Comparison of ENCODE assay signal across 8 cellular contexts in the genomic region with DNA sequence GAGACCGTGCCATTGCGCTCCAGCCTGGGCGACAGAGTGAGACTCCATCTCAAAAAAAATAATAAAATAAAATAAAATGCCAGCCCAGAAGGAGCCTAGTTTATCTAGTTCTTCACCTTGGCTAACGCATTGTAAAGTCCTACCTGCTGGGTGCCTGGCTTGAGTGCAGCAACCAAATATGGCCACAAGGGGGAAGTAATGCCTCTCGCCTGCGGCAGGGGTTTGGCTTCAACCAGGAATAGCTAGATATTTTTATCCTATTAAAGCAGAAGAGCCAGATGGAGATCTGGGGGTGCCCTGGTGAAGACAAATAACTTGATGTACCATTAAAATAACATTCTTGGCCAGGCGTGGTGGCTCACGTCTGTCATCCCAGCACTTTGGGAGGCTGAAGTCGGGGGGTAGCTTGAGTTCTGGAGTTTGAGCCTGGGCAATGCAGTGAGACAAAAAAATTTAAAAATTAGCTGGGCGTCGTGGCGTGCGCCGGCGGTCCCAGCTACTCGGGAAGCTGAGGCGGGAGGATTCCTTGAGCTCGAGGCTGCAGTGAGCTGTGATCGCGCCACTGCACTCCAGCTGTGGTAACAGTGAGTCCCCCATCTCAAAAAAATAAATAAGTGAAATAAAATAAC. TPM values are rescaled to one million over a fixed set of nuclear protein-coding genes. Genes with fewer than 3 reads are reported as not detected.
A peak's percentile ranks its signal among the peaks of the same experiment; 100 is the strongest.
DNase-seq lines count a peak whose midpoint lies in the region; ATAC-seq, FAIRE-seq and TF ChIP-seq lines count a peak whose summit lies in the region.

No MANE protein-coding gene starts in this region.

- no peak overlapping the region for H2BK12ac ChIP-seq in H1 (ENCODE audit: low read depth, low read length)

- no peak overlapping the region for H3K27ac Mint-ChIP-seq in CD4-positive, alpha-beta T cell

- H3K23ac ChIP-seq in H1 (ENCODE audit: insufficient read length), result no peak overlapping the region
- no peak overlapping the region for H3K23ac ChIP-seq in mesendoderm (ENCODE audit: low read length)

- H4K5ac ChIP-seq in H1 (ENCODE audit: insufficient read length, low read depth, low read length), result no peak overlapping the region
- H4K5ac ChIP-seq in mesendoderm (ENCODE audit: low read length), result no peak overlapping the region

- WGBS in H1 (ENCODE audit: extremely low coverage in 1 of 2, insufficient coverage in 1 of 2, insufficient read length in 1 of 2, insufficient replicate concordance in 2 of 2, low coverage in 1 of 2, low lambda C conversion rate in 2 of 2, missing lambda C conversion rate in 1 of 2), 2 experiments, result 48% methylated on average over 20 of the region's 20 CpGs; no CpG with 5 or more reads in 1 of the 2 experiments
- no CpG with 5 or more reads among the region's 20 CpGs for WGBS in mesendoderm (ENCODE audit: extremely low coverage, insufficient coverage, low lambda C conversion rate)

- no peaks in the 10 kb centered on the region for H3K79me1 ChIP-seq in H1 (ENCODE audit: low read depth, low read length)
- no peaks in the 10 kb centered on the region for H3K79me1 ChIP-seq in mesendoderm (ENCODE audit: low read length)

- no peak overlapping the region for H3K4me3 ChIP-seq in H1 (ENCODE audit: extremely low read depth in 1 of 4, insufficient read depth in 2 of 4, low read depth in 3 of 4, low read length in 4 of 4)
- no peak overlapping the region for H3K4me3 ChIP-seq in mesendoderm (ENCODE audit: low read length)

- no peak overlapping the region for H3K4me2 ChIP-seq in H1 (ENCODE audit: insufficient read depth in 1 of 2, low read depth in 2 of 2, low read length in 2 of 2)
- no peak overlapping the region for H3K4me2 ChIP-seq in mesendoderm (ENCODE audit: low read length)

- no peak overlapping the region for H2AK5ac ChIP-seq in H1 (ENCODE audit: low read depth, low read length)
- no peak overlapping the region for H2AK5ac ChIP-seq in mesendoderm (ENCODE audit: low read length)

- H2BK120ac ChIP-seq in H1 (replicated peaks; ENCODE audit: low read depth, low read length), result no peak overlapping the region
- H2BK120ac ChIP-seq in mesendoderm (ENCODE audit: low read depth, low read length), result no peak overlapping the region

- H3K27me3 Mint-ChIP-seq in CD4-positive, alpha-beta T cell, result peaks cover 23% of the 10 kb centered on the region

- peak; percentile 89 for TF ChIP-seq CTCF in CD4-positive, alpha-beta T cell (IDR thresholded peaks at IDR 0.05)
- TF ChIP-seq CTCF in H1 (IDR thresholded peaks at IDR 0.05; ENCODE audit: control extremely low read depth in 1 of 3, insufficient read depth in 1 of 3, low read depth in 1 of 3, low read length in 3 of 3), result peak; percentile 89 to 96 (median 93)

- intact Hi-C loops in CD4-positive, alpha-beta T cell (cut with DNase I, micrococcal nuclease), result loop anchor here (1.0 to 5.0 kb wide), 2 partner anchors 35 to 306 kb away; no protein-coding TSS in a partner anchor

- H3K27me3 ChIP-seq in CD4-positive, alpha-beta T cell (ENCODE audit: control insufficient read depth, insufficient read depth, low read length), result peaks cover 14% of the 10 kb centered on the region
- H3K27me3 ChIP-seq in H1 (replicated peaks in 1 of 4; ENCODE audit: control insufficient read depth in 3 of 4, extremely low read depth in 1 of 4, insufficient read depth in 3 of 4, low read length in 3 of 4), result peaks cover 7 to 36% (median 28%) of the 10 kb centered on the region in 4 experiments; a peak in 6 of 7 replicates
- H3K27me3 ChIP-seq in mesendoderm (ENCODE audit: insufficient read depth, low read length, poor library complexity), result no peaks in the 10 kb centered on the region

- H3K4me3 Mint-ChIP-seq in CD4-positive, alpha-beta T cell, result no peak overlapping the region

- H2BK20ac ChIP-seq in H1 (ENCODE audit: low read length), result no peak overlapping the region

- POLR2A ChIA-PET in CD4-positive, alpha-beta T cell (lab: Charles Lee), result interaction anchor here (0.5 to 2.1 kb wide), 9 partner anchors 15 to 247 kb away, joined by 3 to 30 read pairs (median 5); a partner anchor contains a TSS
- POLR2A ChIA-PET in H1 (lab: Charles Lee; ENCODE audit: partially characterized antibody), result interaction anchor here (0.8 to 2.2 kb wide), 3 partner anchors 11 to 36 kb away, joined by 4 to 24 read pairs (median 4); a partner anchor contains a TSS

- CTCF ChIA-PET in CD4-positive, alpha-beta T cell (lab: Charles Lee), result interaction anchor here (0.6 to 3.1 kb wide), 25 partner anchors 8 to 276 kb away, joined by 3 to 88 read pairs (median 3); a partner anchor contains a TSS
- CTCF ChIA-PET in H1 (lab: Charles Lee; ENCODE audit: partially characterized antibody), result interaction anchor here (0.6 to 26.0 kb wide), 57 partner anchors 9 to 359 kb away, joined by 3 to 653 read pairs (median 5); a partner anchor contains a TSS

- H3K9me3 ChIP-seq in CD4-positive, alpha-beta T cell (ENCODE audit: control insufficient read depth, low read length), result no peaks in the 10 kb centered on the region
- H3K9me3 ChIP-seq in H1 (ENCODE audit: insufficient read depth in 2 of 2, low read depth in 1 of 2, low read length in 1 of 2), result no peaks in the 10 kb centered on the region

- TF ChIP-seq RAD21 in H1 (IDR thresholded peaks at IDR 0.05 in 1 of 2, conservative IDR thresholded peaks at IDR 0.05 in 1 of 2; ENCODE audit: low read depth in 2 of 2, low read length in 2 of 2), result peak; percentile 93 to 96

- no peak overlapping the region for H2BK15ac ChIP-seq in H1 (ENCODE audit: low read length)
- no peak overlapping the region for H2BK15ac ChIP-seq in mesendoderm (replicated peaks; ENCODE audit: low read depth)

- H3K79me2 ChIP-seq in H1 (ENCODE audit: control insufficient read depth in 1 of 2, insufficient read depth in 2 of 2, low read length in 2 of 2) (no peaks in the 10 kb centered on the region), mesendoderm (ENCODE audit: control insufficient read depth, insufficient read depth, low read length) (no peaks in the 10 kb centered on the region)

- DNase-seq in CD4-positive, alpha-beta T cell, result peak; percentile 55 to 71 (median 60)
- DNase-seq in HTR-8/SVneo (ENCODE audit: insufficient read length, low spot score) (peak; percentile 92), NOMO-1 treated with DMSO at 0.1 percent for 48 hours (lab: John Stamatoyannopoulos, UW; ENCODE audit: unreplicated experiment) (peak; percentile 60), H1 (ENCODE audit: low read depth in 1 of 2, low spot score in 2 of 2) (peak; percentile 39 to 90), mesendoderm (peak; percentile 74)
- DNase-seq in activated CD8-positive, alpha-beta memory T cell treated with anti-CD3 and anti-CD28 coated beads for 24 hours, result peak; percentile 81
- DNase-seq in stimulated activated CD8-positive, alpha-beta memory T cell treated with anti-CD3 and anti-CD28 coated beads, Interleukin-15, amount 100 ng/mL, for 48 hours (ENCODE audit: low read depth in 2 of 2), result peak; percentile 19 to 29

- no peak for TF ChIP-seq EP300 in H1 (IDR thresholded peaks at IDR 0.05; ENCODE audit: borderline replicate concordance in 1 of 2, low read depth in 2 of 2, low read length in 2 of 2)

- H2BK5ac ChIP-seq in H1 (ENCODE audit: low read depth, low read length) (no peak overlapping the region), mesendoderm (ENCODE audit: low read length) (no peak overlapping the region)

- no peaks in the 10 kb centered on the region; the same call in 1 of the 2 replicates for H3K23me2 ChIP-seq in H1 (ENCODE audit: low read depth, low read length)

- no peak overlapping the region for H3K9ac ChIP-seq in H1 (replicated peaks in 1 of 4; ENCODE audit: extremely low read depth in 1 of 4, low read depth in 3 of 4, low read length in 3 of 4)
- no peak overlapping the region for H3K9ac ChIP-seq in mesendoderm (ENCODE audit: low read length)

- peaks cover 0 to 4% of the 10 kb centered on the region in 2 experiments for H4K20me1 ChIP-seq in H1 (replicated peaks in 1 of 2; ENCODE audit: control insufficient read depth in 1 of 2, insufficient read depth in 2 of 2, low read length in 2 of 2)

- no peak overlapping the region for H3K18ac ChIP-seq in H1 (ENCODE audit: extremely low read depth, low read length)
- no peak overlapping the region for H3K18ac ChIP-seq in mesendoderm (ENCODE audit: low read length)

- H4K91ac ChIP-seq in H1 (replicated peaks; ENCODE audit: insufficient read length, low read length), result no peak overlapping the region

- H3K36me3 Mint-ChIP-seq in CD4-positive, alpha-beta T cell (ENCODE audit: low read depth), result no peaks in the 10 kb centered on the region

- peak; percentile 91 for ATAC-seq in CD4-positive, alpha-beta T cell (ENCODE audit: poor library complexity)
- no peak for ATAC-seq in HG03196 (IDR thresholded peaks at IDR 0.05; ENCODE audit: unreplicated experiment)

- no peaks in the 10 kb centered on the region for H3K4me1 Mint-ChIP-seq in CD4-positive, alpha-beta T cell (ENCODE audit: low read depth)

- FAIRE-seq in HTR-8/SVneo (lab: Jason Lieb, UNC) (peak; percentile 48), H1 (lab: Jason Lieb, UNC) (peak; percentile 75)

- H3K4ac ChIP-seq in H1 (replicated peaks; ENCODE audit: insufficient read length, low read depth, low read length) (no peak overlapping the region), mesendoderm (ENCODE audit: low read depth, low read length) (no peak overlapping the region)

- no peak overlapping the region for H3K14ac ChIP-seq in H1 (ENCODE audit: insufficient read length)

- peaks cover 0 to 8% (median 3%) of the 10 kb centered on the region in 4 experiments; a peak in 5 of 7 replicates for H3K4me1 ChIP-seq in H1 (replicated peaks in 1 of 4; ENCODE audit: control insufficient read depth in 3 of 4, insufficient read depth in 4 of 4, low read length in 3 of 4)
- no peaks in the 10 kb centered on the region for H3K4me1 ChIP-seq in mesendoderm (ENCODE audit: control insufficient read depth, low read depth, low read length)

- H3K9me3 Mint-ChIP-seq in CD4-positive, alpha-beta T cell, result no peaks in the 10 kb centered on the region

- no peak for TF ChIP-seq POLR2A in H1 (IDR thresholded peaks at IDR 0.05; ENCODE audit: control extremely low read depth in 1 of 2, low read depth in 2 of 2, low read length in 2 of 2)

- H4K8ac ChIP-seq in H1 (ENCODE audit: extremely low read depth, insufficient read depth, low read length) (no peak overlapping the region), mesendoderm (ENCODE audit: low read depth, low read length) (no peak overlapping the region)

- no peak overlapping the region for H2AFZ ChIP-seq in H1 (ENCODE audit: low read length)

- H3K36me3 ChIP-seq in H1 (ENCODE audit: control insufficient read depth in 2 of 4, insufficient read depth in 4 of 4, low read length in 3 of 4), result no peaks in the 10 kb centered on the region
- no peaks in the 10 kb centered on the region for H3K36me3 ChIP-seq in mesendoderm (ENCODE audit: control insufficient read depth, insufficient read depth, low read length)

- no peak overlapping the region for H3K27ac ChIP-seq in CD4-positive, alpha-beta T cell (ENCODE audit: low read depth, low read length)
- H3K27ac ChIP-seq in H1 (ENCODE audit: low read depth, low read length) (no peak overlapping the region), mesendoderm (ENCODE audit: low read depth, low read length) (no peak overlapping the region)

- no peak overlapping the region for H3K56ac ChIP-seq in H1 (replicated peaks; ENCODE audit: insufficient read length, low read depth, low read length)
- peak overlapping the region; percentile 15 for H3K56ac ChIP-seq in mesendoderm (ENCODE audit: low read length)

RNA-seq across cellular contexts. Expression of a gene that starts 20.6 kb away (rescaled TPM):
- total RNA-seq in CD4-positive, alpha-beta T cell, result 10 to 100 TPM; 30.8 to 34.6 TPM
- 13.5 and 14.8 TPM in 2 replicates for total RNA-seq in H1 (2021; fragmentation: NEBNext Ultra II Directional; extraction: Animal tissue kit (Norgen Biotek cat#: 25700))
- polyA plus RNA-seq in H1 (2011; rRNA removed), result 24.5 and 34.8 TPM in 2 replicates
- 25.8 TPM for polyA plus RNA-seq in H1 (2011; cell fraction: cytosol; rRNA removed)
- 42.1 TPM for polyA plus RNA-seq in H1 (2011; cell fraction: nucleus; rRNA removed)
- polyA plus RNA-seq in H1 (2012, experiment 1 of 2), result 14.7 to 20.3 TPM (median 17.4 TPM) in 4 replicates
- polyA plus RNA-seq in H1 (2012, experiment 2 of 2), result 14.5 TPM
- polyA plus RNA-seq in H1 (2013, experiment 1 of 2), result 12.7 TPM
- 10.6 TPM for polyA plus RNA-seq in H1 (2013, experiment 2 of 2)
- polyA minus RNA-seq in H1 (2011; rRNA and poly(A)+ RNA removed), result 9.2 and 9.8 TPM in 2 replicates
- polyA minus RNA-seq in H1 (2011; cell fraction: cytosol; rRNA and poly(A)+ RNA removed), result 12.6 TPM
- 14.0 TPM for polyA minus RNA-seq in H1 (2011; cell fraction: nucleus; rRNA and poly(A)+ RNA removed)
- 3.8 TPM for polyA plus RNA-seq in mesendoderm (2013, experiment 1 of 2)
- 4.5 TPM for polyA plus RNA-seq in mesendoderm (2013, experiment 2 of 2)

RNA-seq across cellular contexts. Expression of a gene that starts 27.9 kb away (rescaled TPM):
- 10 to 100 TPM; 17.9 to 19.4 TPM for total RNA-seq in CD4-positive, alpha-beta T cell
- total RNA-seq in H1 (2021; fragmentation: NEBNext Ultra II Directional; extraction: Animal tissue kit (Norgen Biotek cat#: 25700)), result 21.6 and 22.8 TPM in 2 replicates
- 17.1 and 24.0 TPM in 2 replicates for polyA plus RNA-seq in H1 (2011; rRNA removed)
- polyA plus RNA-seq in H1 (2011; cell fraction: cytosol; rRNA removed), result 11.8 TPM
- 41.5 TPM for polyA plus RNA-seq in H1 (2011; cell fraction: nucleus; rRNA removed)
- polyA plus RNA-seq in H1 (2012, experiment 1 of 2), result 11.4 to 15.5 TPM (median 14.4 TPM) in 4 replicates
- 7.8 TPM for polyA plus RNA-seq in H1 (2012, experiment 2 of 2)
- 11.9 TPM for polyA plus RNA-seq in H1 (2013, experiment 1 of 2)
- 10.7 TPM for polyA plus RNA-seq in H1 (2013, experiment 2 of 2)
- 25.2 and 28.5 TPM in 2 replicates for polyA minus RNA-seq in H1 (2011; rRNA and poly(A)+ RNA removed)
- 15.5 TPM for polyA minus RNA-seq in H1 (2011; cell fraction: cytosol; rRNA and poly(A)+ RNA removed)
- polyA minus RNA-seq in H1 (2011; cell fraction: nucleus; rRNA and poly(A)+ RNA removed), result 23.6 TPM
- polyA plus RNA-seq in mesendoderm (2013, experiment 1 of 2), result 10.0 TPM
- 9.8 TPM for polyA plus RNA-seq in mesendoderm (2013, experiment 2 of 2)

Comparison
In these comparisons a context has a peak if more than half of its experiments do, and no peak if none do; other contexts are left out.
1. DNase-seq: peak in every context shown above with its lines; median percentile 92 in HTR-8/SVneo; 81 in activated CD8-positive, alpha-beta memory T cell treated with anti-CD3 and anti-CD28 coated beads for 24 hours; 74 in mesendoderm; 64 in H1; 60 in CD4-positive, alpha-beta T cell; 60 in NOMO-1 treated with DMSO at 0.1 percent for 48 hours; 24 in stimulated activated CD8-positive, alpha-beta memory T cell treated with anti-CD3 and anti-CD28 coated beads, Interleukin-15, amount 100 ng/mL, for 48 hours.